Comparison of ENCODE assay signal across 20 cellular contexts in genomic region chrX:153504445-153505016, GRCh38.
"Had no signal": no experiment of that assay in that cellular context is flagged by ENCODE, and none has a peak within 500 bp of the region (broad histone marks: within the 10 kb centered on the region; RNA-seq: fewer than 3 reads in every experiment).

No MANE protein-coding gene starts in this region.

- H3K36me3 ChIP-seq: breast epithelium, esophagus squamous epithelium, left lung, lower lobe of right lung, neural progenitor cell, right atrium auricular region, spleen had no signal

- H2AFZ ChIP-seq: neural progenitor cell had no signal

- H3K27ac ChIP-seq: epithelial cell of prostate, esophagus squamous epithelium, left lung, lower lobe of right lung, neural progenitor cell, right atrium auricular region, testis had no signal

- H3K4me3 ChIP-seq: breast epithelium, esophagus squamous epithelium, left lung, lower lobe of right lung, neural progenitor cell, right atrium auricular region, spleen, testis had no signal

- H3K9me3 ChIP-seq: breast epithelium, esophagus squamous epithelium, left lung, lower lobe of right lung, right atrium auricular region, spleen, testis had no signal

- H3K27me3 ChIP-seq: esophagus squamous epithelium, left lung, neural progenitor cell, right atrium auricular region, testis had no signal

- H3K9ac ChIP-seq: neural progenitor cell had no signal

- H3K4me2 ChIP-seq: neural progenitor cell had no signal

- DNase-seq: activated B cell treated with CpG ODN at 0.5 μM for 24 hours; activated CD8-positive, alpha-beta memory T cell treated with anti-CD3 and anti-CD28 coated beads, Interleukin-2, amount 10 ng/mL, durations not matched to agents 7 days and 5 days; activated CD8-positive, alpha-beta T cell treated with anti-CD3 and anti-CD28 coated beads, Interleukin-2, amount 10 ng/mL, durations not matched to agents 7 days and 5 days; activated T-cell treated with anti-CD3 and anti-CD28 coated beads, Interleukin-2, amount 50 U/mL, for 48 hours; central memory CD4-positive, alpha-beta T cell; endodermal cell; esophagus squamous epithelium; foreskin melanocyte; left lung; lower lobe of right lung; mesendoderm; natural killer cell; spleen; stimulated activated CD4-positive, alpha-beta T cell treated with anti-CD3 and anti-CD28 coated beads, Interleukin-4, amount 100 ng/mL, for 1 hour; stimulated activated naive CD8-positive, alpha-beta T cell treated with anti-CD3 and anti-CD28 coated beads, Interleukin-15, Interleukin-2, amounts not matched to agents 100 U/mL and 50 U/mL, for 24 hours; testis had no signal

- H3K4me1 ChIP-seq: breast epithelium, lower lobe of right lung, neural progenitor cell had no signal
